In the genomic region with DNA sequence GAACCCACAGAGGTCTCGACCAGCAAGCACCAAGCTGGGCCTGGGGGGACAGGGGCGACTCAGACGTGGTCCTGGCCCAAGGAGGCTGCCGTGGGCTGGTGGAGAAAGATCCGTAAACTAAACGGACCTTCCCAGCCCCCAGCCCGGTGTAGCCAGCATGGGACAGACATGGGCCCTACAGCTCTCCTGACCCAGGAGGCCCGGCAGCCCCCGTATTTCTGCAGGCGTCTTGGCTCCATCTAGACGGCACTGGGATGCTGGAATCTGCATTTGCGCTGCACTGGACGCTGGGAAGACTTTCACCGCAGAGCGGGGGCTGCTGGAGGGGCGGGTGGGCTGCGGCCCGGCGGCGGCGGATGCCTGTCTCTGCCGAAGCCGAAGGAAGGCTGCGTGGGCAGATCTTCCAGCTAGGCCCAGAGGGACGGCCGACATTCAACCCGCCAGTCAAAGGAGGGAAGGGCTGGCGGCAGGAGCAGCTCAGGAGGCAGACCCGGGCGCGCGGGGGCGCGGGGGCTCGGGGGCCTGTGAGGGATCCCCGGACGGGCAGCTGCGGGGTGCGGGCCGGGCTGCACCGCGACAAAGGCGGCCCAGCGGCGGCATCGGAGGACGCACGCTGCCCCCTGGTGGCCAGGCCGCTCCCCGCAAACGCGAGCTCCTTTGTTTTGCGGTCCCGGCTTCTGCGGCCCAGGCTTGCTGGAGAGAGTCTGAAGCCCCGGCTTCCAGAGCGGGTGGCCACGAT, we compare ENCODE assay signal across 8 cellular contexts.
DNase-seq lines count a peak whose midpoint lies in the region; ATAC-seq and TF ChIP-seq lines count a peak whose summit lies in the region.

No MANE protein-coding gene starts in this region.

- H3K27me3 ChIP-seq in esophagus (ENCODE audit: control insufficient read depth in 1 of 2, insufficient read depth in 2 of 2, low read length in 2 of 2) = peaks cover 2 to 6% of the 10 kb centered on the region in 2 donors

- H3K36me3 ChIP-seq in esophagus (ENCODE audit: control insufficient read depth in 2 of 2, insufficient read depth in 2 of 2, low read length in 1 of 2) = no peaks in the 10 kb centered on the region

- H3K27ac ChIP-seq in esophagus (ENCODE audit: low read depth in 2 of 2, low read length in 1 of 2) = no peak overlapping the region

- no peaks in the 10 kb centered on the region for H3K9me3 ChIP-seq in esophagus (ENCODE audit: control insufficient read depth in 2 of 2, insufficient read depth in 1 of 2, low read depth in 1 of 2, low read length in 1 of 2)

- no peak overlapping the region for H3K4me3 Mint-ChIP-seq in stimulated activated memory B cell treated with anti-CD40 and anti-IgM and Interleukin-4, amounts not matched to agents 10 μg/mL and 1 μg/mL and 100 μg/mL, for 72 hours

- peak; percentile 75 for ATAC-seq in HG02981 (IDR thresholded peaks at IDR 0.05; ENCODE audit: unreplicated experiment)
- peak; percentile 37 for ATAC-seq in stimulated activated memory B cell treated with anti-CD40 and anti-IgM and Interleukin-4, amounts not matched to agents 10 μg/mL and 1 μg/mL and 100 μg/mL, for 72 hours

- H3K27me3 Mint-ChIP-seq in stimulated activated memory B cell treated with anti-CD40 and anti-IgM and Interleukin-4, amounts not matched to agents 10 μg/mL and 1 μg/mL and 100 μg/mL, for 72 hours = peaks cover 59% of the 10 kb centered on the region

- peak; percentile 85 for TF ChIP-seq CTCF in GM12875 (IDR thresholded peaks at IDR 0.05; ENCODE audit: borderline replicate concordance, insufficient read depth, low read depth, low read length)

- H3K4me3 ChIP-seq in GM12875 (ENCODE audit: low read depth, low read length) (no peak overlapping the region), esophagus (ENCODE audit: low read depth in 1 of 2, low read length in 2 of 2) (peak overlapping the region; percentile 28 to 29)

- H3K4me1 ChIP-seq in esophagus (ENCODE audit: control insufficient read depth in 2 of 2, insufficient read depth in 2 of 2, low read length in 1 of 2) = no peaks in the 10 kb centered on the region

- H3K36me3 Mint-ChIP-seq in stimulated activated memory B cell treated with anti-CD40 and anti-IgM and Interleukin-4, amounts not matched to agents 10 μg/mL and 1 μg/mL and 100 μg/mL, for 72 hours = no peaks in the 10 kb centered on the region

- peaks cover 9% of the 10 kb centered on the region for H3K4me1 Mint-ChIP-seq in stimulated activated memory B cell treated with anti-CD40 and anti-IgM and Interleukin-4, amounts not matched to agents 10 μg/mL and 1 μg/mL and 100 μg/mL, for 72 hours

- H3K9me3 Mint-ChIP-seq in stimulated activated memory B cell treated with anti-CD40 and anti-IgM and Interleukin-4, amounts not matched to agents 10 μg/mL and 1 μg/mL and 100 μg/mL, for 72 hours = no peaks in the 10 kb centered on the region

- peak; percentile 38 to 47 for DNase-seq in NOMO-1 (lab: John Stamatoyannopoulos, UW; ENCODE audit: unreplicated experiment in 2 of 2)
- peak; percentile 47 for DNase-seq in activated T-cell treated with anti-CD3 and anti-CD28 coated beads for 1 hour (ENCODE audit: low read depth)
- DNase-seq in myocyte (ENCODE audit: low read depth) = peak; percentile 56
- no peak for DNase-seq in KG1 (lab: John Stamatoyannopoulos, UW)

- H3K27ac Mint-ChIP-seq in stimulated activated memory B cell treated with anti-CD40 and anti-IgM and Interleukin-4, amounts not matched to agents 10 μg/mL and 1 μg/mL and 100 μg/mL, for 72 hours = no peak overlapping the region

- 8 to 10% methylated on average over 31 to 58 of the region's 58 CpGs for WGBS in esophagus, 2 donors
